ENCODE assay signal across 27 cellular contexts in the genomic region with DNA sequence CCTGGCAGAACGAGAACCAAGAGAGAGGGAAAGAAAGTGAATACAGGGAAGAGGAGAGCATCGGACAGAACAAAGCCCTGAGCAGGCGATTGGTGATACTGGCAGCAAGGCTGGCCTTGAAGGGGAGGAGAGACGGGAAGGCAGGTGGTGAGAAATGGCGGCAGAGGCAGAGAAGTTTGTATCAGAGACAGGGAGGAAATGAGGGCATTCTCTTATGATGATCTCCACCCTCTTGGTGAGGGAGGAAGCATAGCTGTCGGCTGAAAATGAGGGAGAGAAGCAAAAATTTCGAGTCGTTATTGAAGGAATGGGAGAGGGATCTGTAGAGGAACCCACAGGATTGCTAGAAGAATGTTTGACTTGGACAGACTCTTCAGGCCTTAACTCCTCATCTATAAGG.
"Had no signal": no experiment of that assay in that cellular context is flagged by ENCODE, and none has a peak within 500 bp of the region (broad histone marks: within the 10 kb centered on the region; RNA-seq: fewer than 3 reads in every experiment).

No MANE protein-coding gene starts in this region.

- H3K27me3 Mint-ChIP-seq: naive thymus-derived CD8-positive, alpha-beta T cell; stimulated activated memory B cell treated with anti-CD40 and anti-IgM and Interleukin-4, amounts not matched to agents 10 μg/mL and 1 μg/mL and 100 μg/mL, for 72 hours had no signal

- H3K27me3 ChIP-seq: dorsolateral prefrontal cortex, gastrocnemius medialis, ovary, sigmoid colon, tibial nerve, upper lobe of right lung, uterus had no signal

- H3K4me1 ChIP-seq: gastrocnemius medialis, psoas muscle, upper lobe of right lung, uterus had no signal

- H3K9me3 Mint-ChIP-seq: naive thymus-derived CD8-positive, alpha-beta T cell; nephron progenitor cell; stimulated activated memory B cell treated with anti-CD40 and anti-IgM and Interleukin-4, amounts not matched to agents 10 μg/mL and 1 μg/mL and 100 μg/mL, for 72 hours had no signal

- FAIRE-seq: kidney had no signal

- H3K9me3 ChIP-seq: gastrocnemius medialis, ovary, psoas muscle, sigmoid colon, thoracic aorta, tibial nerve, upper lobe of right lung, uterus had no signal

- DNase-seq: cortex of kidney; dorsolateral prefrontal cortex; effector CD4-positive, alpha-beta T cell; foreskin fibroblast; gastrocnemius medialis; head of caudate nucleus; kidney; mesendoderm; midbrain; naive thymus-derived CD8-positive, alpha-beta T cell; nephron progenitor cell; nucleus accumbens; ovary; posterior cingulate gyrus; psoas muscle; right cardiac atrium; sigmoid colon; stimulated activated CD4-positive, alpha-beta T cell treated with anti-CD3 and anti-CD28 coated beads, Interleukin-2, amount 100 ng/mL, for 24 hours; stimulated activated CD4-positive, alpha-beta T cell treated with anti-CD3 and anti-CD28 coated beads, Interleukin-4, amount 100 ng/mL, for 4 hours; stimulated activated naive CD8-positive, alpha-beta T cell treated with anti-CD3 and anti-CD28 coated beads, Interleukin-15, Interleukin-2, amounts not matched to agents 100 U/mL and 50 U/mL, for 24 hours; substantia nigra; upper lobe of right lung; uterus had no signal

- H3K36me3 Mint-ChIP-seq: stimulated activated memory B cell treated with anti-CD40 and anti-IgM and Interleukin-4, amounts not matched to agents 10 μg/mL and 1 μg/mL and 100 μg/mL, for 72 hours had no signal

- H3K27ac ChIP-seq: dorsolateral prefrontal cortex, epithelial cell of prostate, gastrocnemius medialis, ovary, psoas muscle, sigmoid colon, thoracic aorta, tibial nerve, upper lobe of right lung, uterus had no signal

- H3K4me3 Mint-ChIP-seq: naive thymus-derived CD8-positive, alpha-beta T cell; nephron progenitor cell; stimulated activated memory B cell treated with anti-CD40 and anti-IgM and Interleukin-4, amounts not matched to agents 10 μg/mL and 1 μg/mL and 100 μg/mL, for 72 hours had no signal

- H3K27ac Mint-ChIP-seq: nephron progenitor cell; stimulated activated memory B cell treated with anti-CD40 and anti-IgM and Interleukin-4, amounts not matched to agents 10 μg/mL and 1 μg/mL and 100 μg/mL, for 72 hours had no signal

- H3K36me3 ChIP-seq: gastrocnemius medialis, ovary, thoracic aorta, uterus had no signal

- H3K4me1 Mint-ChIP-seq: nephron progenitor cell; stimulated activated memory B cell treated with anti-CD40 and anti-IgM and Interleukin-4, amounts not matched to agents 10 μg/mL and 1 μg/mL and 100 μg/mL, for 72 hours had no signal

- H3K4me3 ChIP-seq: dorsolateral prefrontal cortex, gastrocnemius medialis, ovary, psoas muscle, sigmoid colon, thoracic aorta, tibial nerve, upper lobe of right lung, uterus had no signal
